ENCODE assay signal across 14 cellular contexts in the genomic region with DNA sequence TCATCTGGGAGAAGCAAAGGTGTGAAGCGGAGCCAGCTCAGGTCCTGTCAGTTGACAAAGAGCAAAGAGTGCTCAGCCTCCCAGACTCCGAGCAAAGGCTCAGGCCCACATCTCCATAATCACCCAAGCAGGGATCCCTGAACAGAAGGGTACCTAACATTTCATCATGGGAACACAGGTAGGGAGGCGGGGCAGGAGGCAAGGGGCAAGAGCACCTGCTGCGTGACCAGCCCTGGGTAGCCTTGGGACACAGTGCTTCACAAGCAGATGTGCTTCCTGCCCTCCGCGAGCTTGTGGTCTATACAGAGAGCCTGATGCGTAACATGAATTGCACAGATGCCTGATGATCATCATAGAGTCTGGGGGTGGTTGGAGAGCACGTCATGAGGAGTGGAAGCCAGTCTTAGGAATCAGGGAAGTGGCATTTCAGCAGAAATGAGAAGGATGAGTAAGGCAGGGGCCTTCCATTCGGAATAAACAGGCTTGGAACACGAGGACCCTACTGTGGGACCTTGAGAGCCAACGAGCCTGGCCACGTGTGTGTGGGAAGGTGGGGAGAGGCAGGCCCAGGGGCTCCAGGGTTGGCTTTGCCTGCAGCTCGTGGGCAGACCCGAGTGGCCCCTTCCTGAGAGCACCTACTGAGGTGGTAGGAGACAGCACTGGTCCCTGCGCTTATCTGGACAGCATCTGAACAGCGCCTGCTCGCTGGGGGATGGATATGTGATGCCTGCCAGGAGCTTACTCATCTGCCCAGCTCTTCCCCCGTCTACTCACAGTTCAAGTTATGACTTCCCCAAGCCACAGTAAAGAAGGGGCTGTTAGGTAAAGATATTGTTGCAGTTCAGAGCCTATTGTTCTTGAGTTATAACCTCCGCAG.
A peak's percentile ranks its signal among the peaks of the same experiment; 100 is the strongest.
DNase-seq lines count a peak whose midpoint lies in the region; ATAC-seq and TF ChIP-seq lines count a peak whose summit lies in the region.
"Had no signal": no experiment of that assay in that cellular context is flagged by ENCODE, and none has a peak within 500 bp of the region (broad histone marks: within the 10 kb centered on the region; RNA-seq: fewer than 3 reads in every experiment).

No MANE protein-coding gene starts in this region.

- in situ Hi-C loops in GM23248 (cut with MboI), result no loop called here

- H3K27me3 Mint-ChIP-seq in activated naive CD8-positive, alpha-beta T cell treated with anti-CD3 and anti-CD28 coated beads, Interleukin-2, amount 50 U/mL, for 24 hours, result no peaks in the 10 kb centered on the region
- no peaks in the 10 kb centered on the region for H3K27me3 Mint-ChIP-seq in naive B cell

- H3K4me3 ChIP-seq in BE2C (ENCODE audit: low read depth, low read length) (no peak overlapping the region), GM23248 (no peak overlapping the region), left ventricle myocardium inferior (no peak overlapping the region)
- H3K4me3 ChIP-seq: colonic mucosa, SJCRH30 had no signal

- H3K27me3 ChIP-seq in BE2C (no peaks in the 10 kb centered on the region), GM23248 (replicated peaks; ENCODE audit: insufficient read depth) (no peaks in the 10 kb centered on the region), left ventricle myocardium inferior (ENCODE audit: low read depth) (no peaks in the 10 kb centered on the region)
- H3K27me3 ChIP-seq: colonic mucosa, SJCRH30 had no signal

- H3K9me3 Mint-ChIP-seq in activated naive CD8-positive, alpha-beta T cell treated with anti-CD3 and anti-CD28 coated beads, Interleukin-2, amount 50 U/mL, for 24 hours, result no peaks in the 10 kb centered on the region
- H3K9me3 Mint-ChIP-seq in naive B cell, result no peaks in the 10 kb centered on the region

- H3K27ac Mint-ChIP-seq in activated naive CD8-positive, alpha-beta T cell treated with anti-CD3 and anti-CD28 coated beads, Interleukin-2, amount 50 U/mL, for 24 hours, result no peak overlapping the region
- H3K27ac Mint-ChIP-seq in naive B cell, result peak overlapping the region in 4 of 6 donors; percentile 56 to 90 (median 84)

- H3K79me2 ChIP-seq in GM23248 (ENCODE audit: insufficient read depth), result no peaks in the 10 kb centered on the region

- H3F3A ChIP-seq in GM23248 (ENCODE audit: insufficient read depth), result peaks cover 11% of the 10 kb centered on the region

- TF ChIP-seq CTCF in BE2C (IDR thresholded peaks at IDR 0.05; ENCODE audit: low read depth, low read length) (no peak), left ventricle myocardium inferior (IDR thresholded peaks at IDR 0.05; ENCODE audit: borderline replicate concordance) (no peak)

- H2AFZ ChIP-seq in GM23248, result no peak overlapping the region

- no peak overlapping the region for H3K9ac ChIP-seq in GM23248

- H3K36me3 Mint-ChIP-seq in activated naive CD8-positive, alpha-beta T cell treated with anti-CD3 and anti-CD28 coated beads, Interleukin-2, amount 50 U/mL, for 24 hours (ENCODE audit: low read depth), result peaks cover 28% of the 10 kb centered on the region
- H3K36me3 Mint-ChIP-seq in naive B cell, result peaks cover 0 to 15% of the 10 kb centered on the region in 2 donors

- H3K9me3 ChIP-seq in BE2C (no peaks in the 10 kb centered on the region), GM23248 (ENCODE audit: low read depth) (no peaks in the 10 kb centered on the region), left ventricle myocardium inferior (replicated peaks) (no peaks in the 10 kb centered on the region)
- H3K9me3 ChIP-seq: colonic mucosa had no signal

- intact Hi-C loops in left ventricle myocardium inferior (cut with micrococcal nuclease), result no loop called here

- H3K27ac ChIP-seq in GM23248, result no peak overlapping the region
- H3K27ac ChIP-seq in left ventricle myocardium inferior (replicated peaks), result no peak overlapping the region
- H3K27ac ChIP-seq: colonic mucosa, SJCRH30 had no signal

- peak overlapping the region; percentile 51 for H3K4me2 ChIP-seq in GM23248 (ENCODE audit: unreplicated experiment)

- H4K20me1 ChIP-seq in GM23248 (ENCODE audit: insufficient read depth), result no peaks in the 10 kb centered on the region

- H3K4me1 Mint-ChIP-seq in activated naive CD8-positive, alpha-beta T cell treated with anti-CD3 and anti-CD28 coated beads, Interleukin-2, amount 50 U/mL, for 24 hours, result peaks cover 27% of the 10 kb centered on the region
- peaks cover 18 to 34% (median 27%) of the 10 kb centered on the region in 3 donors for H3K4me1 Mint-ChIP-seq in naive B cell

- H3K4me3 Mint-ChIP-seq in activated naive CD8-positive, alpha-beta T cell treated with anti-CD3 and anti-CD28 coated beads, Interleukin-2, amount 50 U/mL, for 24 hours, result no peak overlapping the region
- H3K4me3 Mint-ChIP-seq in naive B cell, result no peak overlapping the region

- peak; percentile 71 for DNase-seq in BE2C
- peak; percentile 72 for DNase-seq in GM23248
- no peak for DNase-seq in activated naive CD8-positive, alpha-beta T cell treated with anti-CD3 and anti-CD28 coated beads, Interleukin-2, amount 50 U/mL, for 24 hours
- no peak for DNase-seq in naive B cell
- DNase-seq in left ventricle myocardium inferior, result no peak
- no peak for DNase-seq in hepatic stellate cell (ENCODE audit: low spot score)
- DNase-seq: activated gamma-delta T cell treated with Interleukin-2 at 50 U/mL for 16 hours, colonic mucosa, foreskin melanocyte, kidney, NCI-H2081 treated with DMSO at 0.1 percent for 48 hours, NCI-H774, SJCRH30 had no signal

- WGBS in GM23248 (ENCODE audit: low coverage in 1 of 2, low lambda C conversion rate in 2 of 2, missing lambda C conversion rate in 2 of 2), 2 experiments, result 85% methylated on average over 19 of the region's 19 CpGs

- peaks cover 48% of the 10 kb centered on the region for H3K4me1 ChIP-seq in BE2C
- H3K4me1 ChIP-seq in GM23248 (ENCODE audit: insufficient read depth), result peaks cover 21% of the 10 kb centered on the region
- peaks cover 43% of the 10 kb centered on the region for H3K4me1 ChIP-seq in left ventricle myocardium inferior
- H3K4me1 ChIP-seq: colonic mucosa had no signal

- H3K9me2 ChIP-seq in GM23248 (ENCODE audit: insufficient read depth), result no peaks in the 10 kb centered on the region

- peak; percentile 48 for ATAC-seq in activated naive CD8-positive, alpha-beta T cell treated with anti-CD3 and anti-CD28 coated beads, Interleukin-2, amount 50 U/mL, for 24 hours
- no peak for ATAC-seq in naive B cell (ENCODE audit: low read depth in 2 of 2)
- no peak for ATAC-seq in GM18909 (IDR thresholded peaks at IDR 0.05; ENCODE audit: poor library complexity, unreplicated experiment)

- peaks cover 28% of the 10 kb centered on the region for H3K36me3 ChIP-seq in BE2C
- no peaks in the 10 kb centered on the region for H3K36me3 ChIP-seq in GM23248 (ENCODE audit: low read depth)
- peaks cover 6% of the 10 kb centered on the region for H3K36me3 ChIP-seq in left ventricle myocardium inferior
- H3K36me3 ChIP-seq: colonic mucosa had no signal

Comparison
In these comparisons a context has a peak if more than half of its experiments do, and no peak if none do; other contexts are left out.
1. DNase-seq: peak in BE2C (single experiment) and GM23248 (single experiment); none in activated naive CD8-positive, alpha-beta T cell treated with anti-CD3 and anti-CD28 coated beads, Interleukin-2, amount 50 U/mL, for 24 hours (single experiment), naive B cell (single experiment), left ventricle myocardium inferior (single experiment) and hepatic stellate cell (single experiment).